15 cellular contexts compared by ENCODE assay signal in genomic region chrX:47574609-47575325, GRCh38. TPM values are rescaled to one million over a fixed set of nuclear protein-coding genes. Genes with fewer than 3 reads are reported as not detected.
A peak's percentile ranks its signal among the peaks of the same experiment; 100 is the strongest.
DNase-seq lines count a peak whose midpoint lies in the region; ATAC-seq and TF ChIP-seq lines count a peak whose summit lies in the region.
"Had no signal": no experiment of that assay in that cellular context is flagged by ENCODE, and none has a peak within 500 bp of the region (broad histone marks: within the 10 kb centered on the region; RNA-seq: fewer than 3 reads in every experiment).

No MANE protein-coding gene starts in this region.

- peaks cover 16% of the 10 kb centered on the region for H3K4me1 Mint-ChIP-seq in activated naive CD4-positive, alpha-beta T cell treated with anti-CD3 and anti-CD28 coated beads, Interleukin-2, amount 10 ng/mL, durations not matched to agents 7 days and 5 days

- H3K18ac ChIP-seq in mesendoderm (ENCODE audit: low read length) = peak overlapping the region; percentile 91

- peak overlapping the region; percentile 31 for H3K4me3 Mint-ChIP-seq in activated naive CD4-positive, alpha-beta T cell treated with anti-CD3 and anti-CD28 coated beads, Interleukin-2, amount 10 ng/mL, durations not matched to agents 7 days and 5 days

- CTCF ChIA-PET in activated naive CD4-positive, alpha-beta T cell treated with anti-CD3 and anti-CD28 coated beads, Interleukin-2, amount 10 ng/mL, durations not matched to agents 7 days and 5 days (lab: Charles Lee) = no interaction called here

- no peak overlapping the region for H3K27ac Mint-ChIP-seq in activated naive CD4-positive, alpha-beta T cell treated with anti-CD3 and anti-CD28 coated beads, Interleukin-2, amount 10 ng/mL, durations not matched to agents 7 days and 5 days

- H2AK5ac ChIP-seq in mesendoderm (ENCODE audit: low read length) = no peak overlapping the region

- no peaks in the 10 kb centered on the region for H3K79me2 ChIP-seq in mesendoderm (ENCODE audit: control insufficient read depth, insufficient read depth, low read length)

- no peak overlapping the region for H2BK5ac ChIP-seq in mesendoderm (ENCODE audit: low read length)

- H3K4me1 ChIP-seq in esophagus squamous epithelium = peaks cover 3 to 24% (median 5%) of the 10 kb centered on the region in 3 donors
- no peaks in the 10 kb centered on the region for H3K4me1 ChIP-seq in mesendoderm (ENCODE audit: control insufficient read depth, low read depth, low read length)
- H3K4me1 ChIP-seq in upper lobe of left lung = peaks cover 0 to 15% (median 8%) of the 10 kb centered on the region in 4 donors

- TF ChIP-seq EP300 in upper lobe of left lung (IDR thresholded peaks at IDR 0.05) = no peak

- no peak overlapping the region for H3K4me2 ChIP-seq in mesendoderm (ENCODE audit: low read length)
- H3K4me2 ChIP-seq: A549, KMS-11 had no signal

- ATAC-seq in upper lobe of left lung (ENCODE audit: low FRiP score in 2 of 2) (no peak), GM18870 (IDR thresholded peaks at IDR 0.05; ENCODE audit: unreplicated experiment) (no peak), HG03045 (IDR thresholded peaks at IDR 0.05; ENCODE audit: unreplicated experiment) (no peak)
- ATAC-seq: A549, SK-N-SH treated with all-trans-retinoic acid at 6 μM for 48 hours had no signal

- H4K5ac ChIP-seq in mesendoderm (ENCODE audit: low read length) = no peak overlapping the region

- peak overlapping the region; percentile 86 for H3K4ac ChIP-seq in mesendoderm (ENCODE audit: low read depth, low read length)

- H3K36me3 Mint-ChIP-seq in activated naive CD4-positive, alpha-beta T cell treated with anti-CD3 and anti-CD28 coated beads, Interleukin-2, amount 10 ng/mL, durations not matched to agents 7 days and 5 days = peaks cover 22% of the 10 kb centered on the region

- no peak for TF ChIP-seq POLR2A in esophagus squamous epithelium (IDR thresholded peaks at IDR 0.05)
- TF ChIP-seq POLR2A in upper lobe of left lung (IDR thresholded peaks at IDR 0.05) = no peak

- H3K23ac ChIP-seq in mesendoderm (ENCODE audit: low read length) = no peak overlapping the region

- H3K79me1 ChIP-seq in mesendoderm (ENCODE audit: low read length) = no peaks in the 10 kb centered on the region

- WGBS in esophagus squamous epithelium, 2 donors = 73 to 93% methylated on average over 3 to 12 of the region's 25 CpGs
- no CpG with 5 or more reads among the region's 25 CpGs for WGBS in mesendoderm (ENCODE audit: extremely low coverage, insufficient coverage, low lambda C conversion rate)
- 57% methylated on average over 25 of the region's 25 CpGs; no CpG with 5 or more reads in 1 of the 2 donors for WGBS in upper lobe of left lung, 2 donors

- H2BK120ac ChIP-seq in mesendoderm (ENCODE audit: low read depth, low read length) = peak overlapping the region; percentile 56

- H3K9ac ChIP-seq in mesendoderm (ENCODE audit: low read length) = peak overlapping the region; percentile 78
- H3K9ac ChIP-seq: KMS-11 had no signal

- TF ChIP-seq CTCF in esophagus squamous epithelium (IDR thresholded peaks at IDR 0.05) (no peak), upper lobe of left lung (IDR thresholded peaks at IDR 0.05) (no peak)

- H3K36me3 ChIP-seq in esophagus squamous epithelium (peaks cover 0 to 24% (median 0%) of the 10 kb centered on the region in 3 donors), mesendoderm (ENCODE audit: control insufficient read depth, insufficient read depth, low read length) (peaks cover 1% of the 10 kb centered on the region), upper lobe of left lung (peaks cover 0 to 19% (median 9%) of the 10 kb centered on the region in 4 donors)

- H4K8ac ChIP-seq in mesendoderm (ENCODE audit: low read depth, low read length) = no peak overlapping the region

- H2BK15ac ChIP-seq in mesendoderm (replicated peaks; ENCODE audit: low read depth) = no peak overlapping the region

- peak overlapping the region in 3 of 4 donors; percentile 3 to 51 (median 34) for H3K4me3 ChIP-seq in esophagus squamous epithelium
- no peak overlapping the region for H3K4me3 ChIP-seq in mesendoderm (ENCODE audit: low read length)
- H3K4me3 ChIP-seq in upper lobe of left lung = peak overlapping the region in 2 of 4 donors; percentile 24 to 35
- H3K4me3 ChIP-seq: A549 had no signal

- no peaks in the 10 kb centered on the region for H3K9me3 Mint-ChIP-seq in activated naive CD4-positive, alpha-beta T cell treated with anti-CD3 and anti-CD28 coated beads, Interleukin-2, amount 10 ng/mL, durations not matched to agents 7 days and 5 days

- H3K27me3 ChIP-seq in esophagus squamous epithelium (no peaks in the 10 kb centered on the region), mesendoderm (ENCODE audit: insufficient read depth, low read length, poor library complexity) (no peaks in the 10 kb centered on the region), upper lobe of left lung (no peaks in the 10 kb centered on the region)

- peaks cover 13% of the 10 kb centered on the region for H3K27me3 Mint-ChIP-seq in activated naive CD4-positive, alpha-beta T cell treated with anti-CD3 and anti-CD28 coated beads, Interleukin-2, amount 10 ng/mL, durations not matched to agents 7 days and 5 days

- H3K27ac ChIP-seq in esophagus squamous epithelium = peak overlapping the region in 3 of 4 donors; percentile 66 to 69 (median 66)
- peak overlapping the region; percentile 98 for H3K27ac ChIP-seq in mesendoderm (ENCODE audit: low read depth, low read length)
- H3K27ac ChIP-seq in upper lobe of left lung = peak overlapping the region in 3 of 4 donors; percentile 18 to 65 (median 64)
- H3K27ac ChIP-seq: A549, KMS-11 had no signal

- H3K9me3 ChIP-seq in esophagus squamous epithelium (no peaks in the 10 kb centered on the region), upper lobe of left lung (no peaks in the 10 kb centered on the region)
- H3K9me3 ChIP-seq: A549 had no signal

- H3K56ac ChIP-seq in mesendoderm (ENCODE audit: low read length) = peak overlapping the region; percentile 91

- intact Hi-C loops in esophagus squamous epithelium (cut with DNase I) = no loop called here

- no peak for DNase-seq in activated naive CD4-positive, alpha-beta T cell treated with anti-CD3 and anti-CD28 coated beads, Interleukin-2, amount 10 ng/mL, durations not matched to agents 7 days and 5 days
- DNase-seq in activated naive CD4-positive, alpha-beta T cell treated with anti-CD3 and anti-CD28 coated beads, Interleukin-2, amount 50 U/mL, for 16 hours = no peak
- DNase-seq in esophagus squamous epithelium (lab: John Stamatoyannopoulos, UW) (no peak), mesendoderm (peak; percentile 64), upper lobe of left lung (peak in 1 of 2 donors; percentile 43), cerebellum (ENCODE audit: low spot score) (no peak)
- DNase-seq: activated CD4-positive, alpha-beta T cell treated with anti-CD3 and anti-CD28 coated beads, Interleukin-2, amount 50 U/mL, for 48 hours; stimulated activated CD4-positive, alpha-beta T cell treated with anti-CD3 and anti-CD28 coated beads, Interleukin-12 subunit alpha, Interleukin-12 subunit beta, amount 100 ng/mL, for 4 hours; stimulated activated naive CD4-positive, alpha-beta T cell had no signal

RNA-seq across cellular contexts. Expression of gene TIMP1, which starts 7.5 kb away (rescaled TPM):
- total RNA-seq in esophagus squamous epithelium = 10 to 100 TPM; 10.9 to 90.6 (median 36.7) TPM
- 51.0 TPM for polyA plus RNA-seq in mesendoderm (2013, experiment 1 of 2)
- 54.0 TPM for polyA plus RNA-seq in mesendoderm (2013, experiment 2 of 2)
- 100 to 1,000 TPM in 4 of 6 donors, 10 to 100 TPM in 2; 54.5 to 420 (median 163) TPM for total RNA-seq in upper lobe of left lung
- 8.3 TPM for total RNA-seq in cerebellum

RNA-seq across cellular contexts. Expression of gene ARAF, which starts 13.8 kb away (rescaled TPM):
- total RNA-seq in esophagus squamous epithelium (10 to 100 TPM; 19.8 to 37.4 (median 24.0) TPM), upper lobe of left lung (100 to 1,000 TPM in 2 of 6 donors, 10 to 100 TPM in 4; 42.0 to 104 (median 85.2) TPM), cerebellum (7.0 TPM)
- polyA plus RNA-seq in mesendoderm (2013, experiment 1 of 2) = 42.4 TPM
- 41.0 TPM for polyA plus RNA-seq in mesendoderm (2013, experiment 2 of 2)

RNA-seq across cellular contexts. Expression of gene SYN1, which starts 44.9 kb away (rescaled TPM):
- total RNA-seq in esophagus squamous epithelium (under 1 TPM in 1 of 4 donors, not detected in 3; 0.31 TPM), upper lobe of left lung (10 to 100 TPM in 1 of 6 donors, 1 to 10 TPM in 1, under 1 TPM in 4; 0.20 to 11.5 (median 0.56) TPM), cerebellum (9.8 TPM)
- 17.3 TPM for polyA plus RNA-seq in mesendoderm (2013, experiment 1 of 2)
- polyA plus RNA-seq in mesendoderm (2013, experiment 2 of 2) = 17.7 TPM
- total RNA-seq: NCI-H460 had no signal

RNA-seq across cellular contexts. Expression of gene CFP, which starts 55.0 kb away (rescaled TPM):
- total RNA-seq in esophagus squamous epithelium (1 to 10 TPM in 3 of 4 donors, under 1 TPM in 1; 0.83 to 3.8 (median 1.9) TPM), upper lobe of left lung (10 to 100 TPM in 5 of 6 donors, 1 to 10 TPM in 1; 9.1 to 40.6 (median 14.1) TPM), cerebellum (1.4 TPM)
- 2.0 TPM for polyA plus RNA-seq in mesendoderm (2013, experiment 1 of 2)
- 2.2 TPM for polyA plus RNA-seq in mesendoderm (2013, experiment 2 of 2)
